ENCODE assay signal across 1 cellular context in genomic region chr1:155562581-155563376, GRCh38.
TF ChIP-seq lines count a peak whose summit lies in the region.

Gene ASH1L (minus strand): TSS chr1:155562803. CDS start chr1:155521519, 41,284 bp downstream.

TF ChIP-seq in HepG2, 621 proteins besides CTCF, POLR2A, EP300 and RAD21 (continued from another document and continues in another):
- TF ChIP-seq MBNL3 (CRISPR knock-in tag; conservative IDR thresholded peaks at IDR 0.05) = no peak
- TF ChIP-seq ZFP82 (CRISPR knock-in tag; IDR thresholded peaks at IDR 0.05; ENCODE audit: borderline replicate concordance) = peak; percentile 98
- no peak for TF ChIP-seq EED (CRISPR knock-in tag; IDR thresholded peaks at IDR 0.05)
- no peak for TF ChIP-seq CSRNP2 (CRISPR knock-in tag; conservative IDR thresholded peaks at IDR 0.05; ENCODE audit: low read depth)
- 0 out of 2 replicates have a peak, but pooled peaks have one; percentile 39 for TF ChIP-seq ZNF317 (CRISPR knock-in tag; IDR thresholded peaks at IDR 0.05)
- TF ChIP-seq ZNF503 (CRISPR knock-in tag; IDR thresholded peaks at IDR 0.05) = no peak
- no peak for TF ChIP-seq ZNF512 (CRISPR knock-in tag; IDR thresholded peaks at IDR 0.05)
- no peak for TF ChIP-seq GZF1 (CRISPR knock-in tag; IDR thresholded peaks at IDR 0.05)
- peak; percentile 64 for TF ChIP-seq MXD4 (CRISPR knock-in tag; IDR thresholded peaks at IDR 0.05)
- 0 out of 2 replicates have a peak, but pooled peaks have one; percentile 10 for TF ChIP-seq ZNF232 (CRISPR knock-in tag; IDR thresholded peaks at IDR 0.05; ENCODE audit: borderline replicate concordance)
- TF ChIP-seq KAT2B (IDR thresholded peaks at IDR 0.05; ENCODE audit: borderline replicate concordance, low read depth, low read length) = no peak
- TF ChIP-seq IKZF4 (CRISPR knock-in tag; IDR thresholded peaks at IDR 0.05; ENCODE audit: borderline replicate concordance, low read depth, not compliant biosample characterization) = peak; percentile 21
- no peak for TF ChIP-seq NCOA5 (CRISPR knock-in tag; IDR thresholded peaks at IDR 0.05)
- TF ChIP-seq ZNF501 (CRISPR knock-in tag; IDR thresholded peaks at IDR 0.05) = peak; percentile 71
- TF ChIP-seq CEBPB (IDR thresholded peaks at IDR 0.05; ENCODE audit: borderline replicate concordance, low read depth, low read length) = no peak
- no peak for TF ChIP-seq HNF4G (IDR thresholded peaks at IDR 0.05; ENCODE audit: borderline replicate concordance, low read depth, low read length)
- TF ChIP-seq HNF4G (CRISPR knock-in tag; IDR thresholded peaks at IDR 0.05; ENCODE audit: borderline replicate concordance, low read depth) = no peak
- TF ChIP-seq CENPX (CRISPR knock-in tag; IDR thresholded peaks at IDR 0.05) = no peak
- no peak for TF ChIP-seq ZMYM2 (CRISPR knock-in tag; IDR thresholded peaks at IDR 0.05)
- TF ChIP-seq ZNF564 (CRISPR knock-in tag; IDR thresholded peaks at IDR 0.05) = peak; percentile 42; the same call in 1 of the 2 replicates
- no peak for TF ChIP-seq CHCHD3 (CRISPR knock-in tag; IDR thresholded peaks at IDR 0.05)
- TF ChIP-seq ZBTB2 (CRISPR knock-in tag; IDR thresholded peaks at IDR 0.05; ENCODE audit: low read depth) = peak; percentile 85
- TF ChIP-seq DDIT3 (CRISPR knock-in tag; IDR thresholded peaks at IDR 0.05) = no peak
- peak; percentile 40; the same call in 1 of the 2 replicates for TF ChIP-seq E2F5 (CRISPR knock-in tag; conservative IDR thresholded peaks at IDR 0.05)
- peak; percentile 80 for TF ChIP-seq ZNF451 (CRISPR knock-in tag; IDR thresholded peaks at IDR 0.05)
- TF ChIP-seq NFATC3 (CRISPR knock-in tag; IDR thresholded peaks at IDR 0.05) = peak; percentile 57; the same call in 1 of the 2 replicates
- no peak for TF ChIP-seq MLLT10 (CRISPR knock-in tag; IDR thresholded peaks at IDR 0.05)
- peak; percentile 59; the same call in 1 of the 2 replicates for TF ChIP-seq TBX2 (CRISPR knock-in tag; IDR thresholded peaks at IDR 0.05; ENCODE audit: borderline replicate concordance)
- TF ChIP-seq SKI (IDR thresholded peaks at IDR 0.05; ENCODE audit: partially characterized antibody) = peak; percentile 13
- peak; percentile 63; the same call in 1 of the 2 replicates for TF ChIP-seq LRRFIP1 (CRISPR knock-in tag; conservative IDR thresholded peaks at IDR 0.05)
- peak; percentile 31; the same call in 1 of the 2 replicates for TF ChIP-seq ZNF460 (CRISPR knock-in tag; IDR thresholded peaks at IDR 0.05; ENCODE audit: borderline replicate concordance)
- TF ChIP-seq ZNF678 (CRISPR knock-in tag; IDR thresholded peaks at IDR 0.05) = no peak
- no peak for TF ChIP-seq RBAK (CRISPR knock-in tag; IDR thresholded peaks at IDR 0.05)
- no peak for TF ChIP-seq ZC3H4 (CRISPR knock-in tag; IDR thresholded peaks at IDR 0.05; ENCODE audit: borderline replicate concordance)
- TF ChIP-seq FOXK2 (IDR thresholded peaks at IDR 0.05) = peak; percentile 97
- TF ChIP-seq ZNF10 (CRISPR knock-in tag; IDR thresholded peaks at IDR 0.05; ENCODE audit: borderline replicate concordance, low read depth) = no peak
- TF ChIP-seq NFIB (CRISPR knock-in tag; IDR thresholded peaks at IDR 0.05; ENCODE audit: borderline replicate concordance) = no peak
- TF ChIP-seq SRSF9 (IDR thresholded peaks at IDR 0.05; ENCODE audit: borderline replicate concordance, insufficient read depth, low read depth, low read length, poor library complexity, severe bottlenecking) = no peak
- TF ChIP-seq ZFP41 (CRISPR knock-in tag; IDR thresholded peaks at IDR 0.05; ENCODE audit: borderline replicate concordance) = no peak
- TF ChIP-seq ZNF749 (CRISPR knock-in tag; IDR thresholded peaks at IDR 0.05; ENCODE audit: borderline replicate concordance) = no peak
- TF ChIP-seq PRPF4 (IDR thresholded peaks at IDR 0.05; ENCODE audit: low read depth, low read length, poor library complexity, severe bottlenecking) = no peak
- TF ChIP-seq HNRNPUL1 (IDR thresholded peaks at IDR 0.05; ENCODE audit: low read depth, low read length) = no peak
- no peak for TF ChIP-seq PCBP2 (optimal IDR thresholded peaks at IDR 0.05; ENCODE audit: low read depth, low read length, poor library complexity, severe bottlenecking)
- TF ChIP-seq ZNF17 (CRISPR knock-in tag; IDR thresholded peaks at IDR 0.05) = no peak
- peak; percentile 53; the same call in 1 of the 2 replicates for TF ChIP-seq ZHX1 (CRISPR knock-in tag; IDR thresholded peaks at IDR 0.05; ENCODE audit: low read depth)
- 0 out of 2 replicates have a peak, but pooled peaks have one; percentile 11 for TF ChIP-seq IRF9 (CRISPR knock-in tag; IDR thresholded peaks at IDR 0.05; ENCODE audit: borderline replicate concordance)
- no peak for TF ChIP-seq ZNF337 (CRISPR knock-in tag; IDR thresholded peaks at IDR 0.05; ENCODE audit: borderline replicate concordance, low read depth)
- no peak for TF ChIP-seq PRDM4 (CRISPR knock-in tag; IDR thresholded peaks at IDR 0.05; ENCODE audit: borderline replicate concordance)
- peak; percentile 48 for TF ChIP-seq NRL (CRISPR knock-in tag; IDR thresholded peaks at IDR 0.05; ENCODE audit: borderline replicate concordance)
